In the genomic region with DNA sequence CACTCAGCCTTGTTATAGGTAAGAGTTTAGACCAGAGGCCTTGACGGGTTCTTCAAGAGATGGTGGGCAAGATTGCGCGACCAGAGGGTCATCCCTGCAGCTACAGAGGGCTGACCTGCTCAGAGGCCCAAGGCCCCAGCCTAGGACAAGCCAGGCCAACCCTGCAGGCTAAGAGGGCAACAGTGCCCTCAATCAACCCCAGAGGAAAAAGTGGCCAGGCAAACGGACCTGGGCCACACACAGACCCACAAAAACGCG, we compare ENCODE assay signal across 9 cellular contexts. TPM values are rescaled to one million over a fixed set of nuclear protein-coding genes. Genes with fewer than 3 reads are reported as not detected.
DNase-seq lines count a peak whose midpoint lies in the region; ATAC-seq, FAIRE-seq and TF ChIP-seq lines count a peak whose summit lies in the region.
"Had no signal": no experiment of that assay in that cellular context is flagged by ENCODE, and none has a peak within 500 bp of the region (broad histone marks: within the 10 kb centered on the region; RNA-seq: fewer than 3 reads in every experiment).

No MANE protein-coding gene starts in this region.

- no peak for TF ChIP-seq EP300 in GM12878 (IDR thresholded peaks at IDR 0.05; ENCODE audit: borderline replicate concordance in 1 of 2, control insufficient read depth in 1 of 2, low read depth in 2 of 2, low read length in 2 of 2)

- peaks cover 43% of the 10 kb centered on the region for H3K4me1 Mint-ChIP-seq in activated CD4-positive, alpha-beta T cell treated with anti-CD3 and anti-CD28 coated beads, Interleukin-2, amount 10 ng/mL, durations not matched to agents 24 days and 14 days

- peaks cover 22% of the 10 kb centered on the region for H3K36me3 Mint-ChIP-seq in activated CD4-positive, alpha-beta T cell treated with anti-CD3 and anti-CD28 coated beads, Interleukin-2, amount 10 ng/mL, durations not matched to agents 24 days and 14 days (ENCODE audit: low read depth)

- FAIRE-seq in GM12878 (lab: Jason Lieb, UNC) = no peak
- FAIRE-seq: colon had no signal

- peaks cover 1% of the 10 kb centered on the region for H3K27me3 Mint-ChIP-seq in activated CD4-positive, alpha-beta T cell treated with anti-CD3 and anti-CD28 coated beads, Interleukin-2, amount 10 ng/mL, durations not matched to agents 24 days and 14 days

- POLR2A ChIA-PET in GM12878 (lab: Charles Lee) = no interaction called here

- in situ Hi-C loops in GM12878 (cut with MboI) = no loop called here

- no TSS peak for BruUV-seq in GM12878 (replicated peaks; lab: Mats Ljungman, UMichigan)

- RAD21 ChIA-PET in GM12878 (lab: Charles Lee; ENCODE audit: unreplicated experiment) = no interaction called here

- H2AFZ ChIP-seq in GM12878 (ENCODE audit: control insufficient read depth, low read depth, low read length) = no peak overlapping the region

- no peaks in the 10 kb centered on the region for H3K27me3 ChIP-seq in GM12878 (replicated peaks in 1 of 2; ENCODE audit: control insufficient read depth in 2 of 2, insufficient read depth in 2 of 2, low read length in 1 of 2)
- no peaks in the 10 kb centered on the region for H3K27me3 ChIP-seq in right lobe of liver
- peaks cover 2% of the 10 kb centered on the region for H3K27me3 ChIP-seq in thymus (ENCODE audit: control insufficient read depth, insufficient read depth)

- H3K4me3 ChIP-seq in GM12878 (peak overlapping the region; percentile 93), right lobe of liver (peak overlapping the region; percentile 77 to 79 (median 79)), thymus (ENCODE audit: low read length) (peak overlapping the region; percentile 77)

- no peaks in the 10 kb centered on the region for H3K9me3 Mint-ChIP-seq in activated CD4-positive, alpha-beta T cell treated with anti-CD3 and anti-CD28 coated beads, Interleukin-2, amount 10 ng/mL, durations not matched to agents 24 days and 14 days

- no peak for DNase-seq in activated CD4-positive, alpha-beta T cell treated with anti-CD3 and anti-CD28 coated beads, Interleukin-2, amount 10 ng/mL, durations not matched to agents 24 days and 14 days
- DNase-seq in activated CD4-positive, alpha-beta T cell treated with anti-CD3 and anti-CD28 coated beads, Interleukin-2, amount 50 U/mL, for 4 hours = no peak
- DNase-seq in GM12878 (ENCODE audit: low read depth, low spot score) (no peak), right lobe of liver (peak in 1 of 3 donors; percentile 40)
- DNase-seq in stimulated activated CD4-positive, alpha-beta T cell treated with anti-CD3 and anti-CD28 coated beads, Interleukin-2, amount 100 ng/mL, for 24 hours = no peak

- peak overlapping the region; percentile 88 for H3K9ac ChIP-seq in GM12878 (ENCODE audit: control insufficient read depth, insufficient read depth, low read length)

- TF ChIP-seq CTCF in GM12878 (IDR thresholded peaks at IDR 0.05 in 2 of 3, conservative IDR thresholded peaks at IDR 0.05 in 1 of 3; ENCODE audit: control insufficient read depth in 2 of 3, extremely low read depth in 1 of 3, insufficient read depth in 1 of 3, low read depth in 3 of 3, low read length in 3 of 3) (no peak), right lobe of liver (IDR thresholded peaks at IDR 0.05) (no peak)

- CTCF ChIA-PET in GM12878 (lab: Yijun Ruan, JAX) = interaction anchor here (0.9 kb wide), 1 partner anchor 192 kb away, joined by 3 read pairs; no protein-coding TSS in a partner anchor

- no peaks in the 10 kb centered on the region; the same call in 2 of the 3 replicates for H3K9me3 ChIP-seq in GM12878 (replicated peaks; ENCODE audit: control insufficient read depth, insufficient read depth, low read length)
- H3K9me3 ChIP-seq in right lobe of liver = no peaks in the 10 kb centered on the region
- H3K9me3 ChIP-seq in thymus (ENCODE audit: control insufficient read depth) = no peaks in the 10 kb centered on the region

- no peaks in the 10 kb centered on the region for H4K20me1 ChIP-seq in GM12878 (ENCODE audit: control insufficient read depth, insufficient read depth)

- peaks cover 51% of the 10 kb centered on the region for H3K4me1 ChIP-seq in GM12878 (ENCODE audit: control insufficient read depth, insufficient read depth, low read length)
- H3K4me1 ChIP-seq in right lobe of liver = peaks cover 0 to 38% (median 12%) of the 10 kb centered on the region in 4 donors
- H3K4me1 ChIP-seq in thymus (ENCODE audit: control insufficient read depth, insufficient read depth, low read length) = peaks cover 3% of the 10 kb centered on the region

- peaks cover 59% of the 10 kb centered on the region for H3K79me2 ChIP-seq in GM12878 (ENCODE audit: control insufficient read depth, insufficient read depth, low read length)

- TF ChIP-seq RAD21 in GM12878 (IDR thresholded peaks at IDR 0.05; ENCODE audit: insufficient read depth, low read depth, low read length) = no peak

- H3K4me3 Mint-ChIP-seq in activated CD4-positive, alpha-beta T cell treated with anti-CD3 and anti-CD28 coated beads, Interleukin-2, amount 10 ng/mL, durations not matched to agents 24 days and 14 days = peak overlapping the region; percentile 91

- H3K27ac Mint-ChIP-seq in activated CD4-positive, alpha-beta T cell treated with anti-CD3 and anti-CD28 coated beads, Interleukin-2, amount 10 ng/mL, durations not matched to agents 24 days and 14 days = peak overlapping the region; percentile 84

- WGBS in GM12878 (ENCODE audit: insufficient coverage, insufficient replicate concordance, low lambda C conversion rate, missing lambda C conversion rate) = 82% methylated on average over 6 of the region's 6 CpGs
- WGBS in right lobe of liver (ENCODE audit: insufficient coverage, low coverage, low lambda C conversion rate, missing lambda C conversion rate) = no CpG with 5 or more reads among the region's 6 CpGs
- whole genome bisulfite sequencing in thymus = 80% methylated on average over 6 of the region's 6 CpGs

- H3K36me3 ChIP-seq in GM12878 (ENCODE audit: control insufficient read depth in 2 of 2, insufficient read depth in 2 of 2, low read length in 1 of 2) (no peaks in the 10 kb centered on the region), right lobe of liver (no peaks in the 10 kb centered on the region), thymus (ENCODE audit: control insufficient read depth, insufficient read depth) (no peaks in the 10 kb centered on the region)

- peak overlapping the region; percentile 79 for H3K27ac ChIP-seq in GM12878 (ENCODE audit: control insufficient read depth, insufficient read depth)
- H3K27ac ChIP-seq in right lobe of liver = peak overlapping the region; percentile 79 to 94 (median 93)
- H3K27ac ChIP-seq in thymus (ENCODE audit: low read depth) = peak overlapping the region; percentile 81

- SMC1A ChIA-PET in GM12878 (lab: Charles Lee; ENCODE audit: uncharacterized antibody, unreplicated experiment) = interaction anchor here (0.7 kb wide), 1 partner anchor 30 kb away, joined by 3 read pairs; no protein-coding TSS in a partner anchor

- ATAC-seq in GM12878 (peak; percentile 9), right lobe of liver (no peak), HG03521 (IDR thresholded peaks at IDR 0.05; ENCODE audit: unreplicated experiment) (no peak), HG03045 (IDR thresholded peaks at IDR 0.05; ENCODE audit: unreplicated experiment) (no peak)

- no peak for TF ChIP-seq POLR2A in GM12878 (IDR thresholded peaks at IDR 0.05; ENCODE audit: low read depth, low read length)
- TF ChIP-seq POLR2A in right lobe of liver (IDR thresholded peaks at IDR 0.05) = no peak

- intact Hi-C loops in activated CD4-positive, alpha-beta T cell treated with anti-CD3 and anti-CD28 coated beads, Interleukin-2, amount 10 ng/mL, durations not matched to agents 24 days and 14 days (cut with micrococcal nuclease) = loop anchor here (1.0 to 5.0 kb wide), 7 partner anchors 18 to 716 kb away; a partner anchor contains a TSS
- intact Hi-C loops in GM12878 (cut with micrococcal nuclease; ENCODE audit: unreplicated experiment) (no loop called here), right lobe of liver (cut with DNase I) (no loop called here)

- H3K4me2 ChIP-seq in GM12878 (ENCODE audit: control insufficient read depth, insufficient read depth) = peak overlapping the region; percentile 99

RNA-seq across cellular contexts. Expression of a gene that starts 1.3 kb away (rescaled TPM):
- total RNA-seq in activated CD4-positive, alpha-beta T cell treated with anti-CD3 and anti-CD28 coated beads, Interleukin-2, amount 10 ng/mL, durations not matched to agents 24 days and 14 days = 27.2 and 31.5 TPM in 2 replicates
- 94.7 and 103 TPM in 2 replicates for total RNA-seq in GM12878 (2013; cell fraction: nucleolus; rRNA removed)
- 7.1 and 7.2 TPM in 2 replicates for total RNA-seq in GM12878 (2014; rRNA removed)
- 5.6 and 7.3 TPM in 2 replicates for total RNA-seq in GM12878 (2014; rRNA removed; fragmentation: Illumina TruSeq; extraction: Trizol)
- 28.6 and 29.9 TPM in 2 replicates for total RNA-seq in GM12878 (2021)
- 5.3 TPM for polyA plus RNA-seq in GM12878 (2011; ENCODE audit: low read depth)
- polyA plus RNA-seq in GM12878 (2011; rRNA removed) = 17.7 and 23.7 TPM in 2 replicates
- polyA plus RNA-seq in GM12878 (2011; cell fraction: cytosol; rRNA removed) = 20.9 and 21.1 TPM in 2 replicates
- polyA plus RNA-seq in GM12878 (2011; cell fraction: nucleus; rRNA removed) = 27.3 and 35.4 TPM in 2 replicates
- 10.0 and 10.9 TPM in 2 replicates for polyA plus RNA-seq in GM12878 (2012)
- 10.6 and 10.8 TPM in 2 replicates for polyA plus RNA-seq in GM12878 (2014; fragmentation: Illumina TruSeq; extraction: Trizol)
- 1 to 10 TPM; 1.5 to 1.6 TPM for polyA plus RNA-seq in GM12878 (2014; fragmentation: Nextera tagmentation; extraction: Ambion mirVana)
- polyA plus RNA-seq in GM12878 (2014; rRNA removed) = 11.8 and 12.4 TPM in 2 replicates
- 10 to 100 TPM; 12.1 to 12.7 TPM for polyA plus RNA-seq in GM12878 (2016; fragmentation: Nextera tagmentation; extraction: Ambion mirVana)
- 33.6 and 36.7 TPM in 2 replicates for polyA minus RNA-seq in GM12878 (2011; rRNA and poly(A)+ RNA removed)
- polyA minus RNA-seq in GM12878 (2011; cell fraction: cytosol; rRNA and poly(A)+ RNA removed) = 11.8 and 12.2 TPM in 2 replicates
- polyA minus RNA-seq in GM12878 (2011; cell fraction: nucleus; rRNA and poly(A)+ RNA removed) = 15.5 and 33.2 TPM in 2 replicates
- total RNA-seq in right lobe of liver = 10 to 100 TPM in 5 of 6 experiments, 1 to 10 TPM in 1; 9.8 to 17.6 (median 15.7) TPM
- polyA plus RNA-seq in thymus = 5.1 TPM

RNA-seq across cellular contexts. Expression of a gene that starts 23.8 kb away (rescaled TPM):
- not detected in 2 replicates for total RNA-seq in activated CD4-positive, alpha-beta T cell treated with anti-CD3 and anti-CD28 coated beads, Interleukin-2, amount 10 ng/mL, durations not matched to agents 24 days and 14 days
- total RNA-seq in GM12878 (2013; cell fraction: nucleolus; rRNA removed) = not detected in 2 replicates
- not detected in 2 replicates for total RNA-seq in GM12878 (2014; rRNA removed)
- not detected in 2 replicates for total RNA-seq in GM12878 (2014; rRNA removed; fragmentation: Illumina TruSeq; extraction: Trizol)
- not detected in 2 replicates for total RNA-seq in GM12878 (2021)
- polyA plus RNA-seq in GM12878 (2011; ENCODE audit: low read depth) = not detected
- polyA plus RNA-seq in GM12878 (2011; rRNA removed) = 0.15 TPM in 1 of 2 replicates, not detected in the other
- polyA plus RNA-seq in GM12878 (2011; cell fraction: cytosol; rRNA removed) = not detected in 2 replicates
- polyA plus RNA-seq in GM12878 (2011; cell fraction: nucleus; rRNA removed) = 0.23 and 0.30 TPM in 2 replicates
- polyA plus RNA-seq in GM12878 (2012) = not detected in 2 replicates
- not detected in 2 replicates for polyA plus RNA-seq in GM12878 (2014; fragmentation: Illumina TruSeq; extraction: Trizol)
- polyA plus RNA-seq in GM12878 (2014; fragmentation: Nextera tagmentation; extraction: Ambion mirVana) = not detected
- polyA plus RNA-seq in GM12878 (2014; rRNA removed) = not detected in 2 replicates
- polyA plus RNA-seq in GM12878 (2016; fragmentation: Nextera tagmentation; extraction: Ambion mirVana) = not detected
- polyA minus RNA-seq in GM12878 (2011; rRNA and poly(A)+ RNA removed) = not detected in 2 replicates
- polyA minus RNA-seq in GM12878 (2011; cell fraction: cytosol; rRNA and poly(A)+ RNA removed) = not detected in 2 replicates
- polyA minus RNA-seq in GM12878 (2011; cell fraction: nucleus; rRNA and poly(A)+ RNA removed) = not detected in 2 replicates
- 10 to 100 TPM; 26.7 to 70.2 (median 45.0) TPM for total RNA-seq in right lobe of liver
- 0.07 TPM for polyA plus RNA-seq in thymus

Comparison
In these comparisons a context has a peak if more than half of its experiments do, and no peak if none do; other contexts are left out.
1. RNA of a gene that starts 23.8 kb away (total RNA-seq): 26.7 to 70.2 TPM in right lobe of liver; not detected in activated CD4-positive, alpha-beta T cell treated with anti-CD3 and anti-CD28 coated beads, Interleukin-2, amount 10 ng/mL, durations not matched to agents 24 days and 14 days and not detected in GM12878; every median in the first group is over 10 times any median in the second.
2. Peak in every context shown above with its lines, with median percentiles within 50 percentile points of each other: H3K27ac ChIP-seq and H3K4me3 ChIP-seq.